ENCODE assay signal across 1 cellular context in the genomic region with DNA sequence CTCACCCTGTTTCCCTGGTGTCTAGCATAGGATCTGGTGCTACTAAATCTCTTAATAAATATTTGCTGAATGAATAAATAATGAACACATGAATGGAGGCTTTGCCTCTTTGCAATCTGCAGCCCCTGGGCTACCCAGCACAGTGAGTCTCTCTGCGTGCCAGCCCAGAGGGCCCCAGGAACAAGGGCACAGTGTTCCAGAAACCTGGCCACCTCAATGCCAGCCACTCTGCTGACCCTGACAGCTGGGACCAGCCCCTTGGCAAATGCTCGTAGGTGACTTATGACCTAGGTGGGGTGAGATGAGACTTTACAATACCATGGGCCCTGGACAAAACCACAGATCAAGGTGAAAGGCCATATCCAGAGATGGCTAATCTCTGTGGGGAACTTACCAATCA.
TF ChIP-seq lines count a peak whose summit lies in the region.

No MANE protein-coding gene starts in this region.

TF ChIP-seq in HCT116, 20 proteins besides CTCF, POLR2A, EP300 and RAD21:
- TF ChIP-seq, protein P1, sequence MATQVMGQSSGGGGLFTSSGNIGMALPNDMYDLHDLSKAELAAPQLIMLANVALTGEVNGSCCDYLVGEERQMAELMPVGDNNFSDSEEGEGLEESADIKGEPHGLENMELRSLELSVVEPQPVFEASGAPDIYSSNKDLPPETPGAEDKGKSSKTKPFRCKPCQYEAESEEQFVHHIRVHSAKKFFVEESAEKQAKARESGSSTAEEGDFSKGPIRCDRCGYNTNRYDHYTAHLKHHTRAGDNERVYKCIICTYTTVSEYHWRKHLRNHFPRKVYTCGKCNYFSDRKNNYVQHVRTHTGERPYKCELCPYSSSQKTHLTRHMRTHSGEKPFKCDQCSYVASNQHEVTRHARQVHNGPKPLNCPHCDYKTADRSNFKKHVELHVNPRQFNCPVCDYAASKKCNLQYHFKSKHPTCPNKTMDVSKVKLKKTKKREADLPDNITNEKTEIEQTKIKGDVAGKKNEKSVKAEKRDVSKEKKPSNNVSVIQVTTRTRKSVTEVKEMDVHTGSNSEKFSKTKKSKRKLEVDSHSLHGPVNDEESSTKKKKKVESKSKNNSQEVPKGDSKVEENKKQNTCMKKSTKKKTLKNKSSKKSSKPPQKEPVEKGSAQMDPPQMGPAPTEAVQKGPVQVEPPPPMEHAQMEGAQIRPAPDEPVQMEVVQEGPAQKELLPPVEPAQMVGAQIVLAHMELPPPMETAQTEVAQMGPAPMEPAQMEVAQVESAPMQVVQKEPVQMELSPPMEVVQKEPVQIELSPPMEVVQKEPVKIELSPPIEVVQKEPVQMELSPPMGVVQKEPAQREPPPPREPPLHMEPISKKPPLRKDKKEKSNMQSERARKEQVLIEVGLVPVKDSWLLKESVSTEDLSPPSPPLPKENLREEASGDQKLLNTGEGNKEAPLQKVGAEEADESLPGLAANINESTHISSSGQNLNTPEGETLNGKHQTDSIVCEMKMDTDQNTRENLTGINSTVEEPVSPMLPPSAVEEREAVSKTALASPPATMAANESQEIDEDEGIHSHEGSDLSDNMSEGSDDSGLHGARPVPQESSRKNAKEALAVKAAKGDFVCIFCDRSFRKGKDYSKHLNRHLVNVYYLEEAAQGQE (IDR thresholded peaks at IDR 0.05; ENCODE audit: low read depth): no peak
- TF ChIP-seq SP1 (IDR thresholded peaks at IDR 0.05; ENCODE audit: low read depth) (no peak), CEBPB (IDR thresholded peaks at IDR 0.05; ENCODE audit: low read depth) (no peak), ZFX (IDR thresholded peaks at IDR 0.05) (no peak), YY1 (IDR thresholded peaks at IDR 0.05; ENCODE audit: extremely low read depth, insufficient replicate concordance, low read depth, low read length) (no peak), EZH2 (IDR thresholded peaks at IDR 0.05) (no peak), SIN3A (IDR thresholded peaks at IDR 0.05; ENCODE audit: low read depth) (no peak), SRF (IDR thresholded peaks at IDR 0.05; ENCODE audit: low read depth) (no peak), EZH2phosphoT487 (IDR thresholded peaks at IDR 0.05; ENCODE audit: borderline replicate concordance) (no peak), EGR1 (IDR thresholded peaks at IDR 0.05; ENCODE audit: low read depth) (no peak)
- TF ChIP-seq, protein P2, sequence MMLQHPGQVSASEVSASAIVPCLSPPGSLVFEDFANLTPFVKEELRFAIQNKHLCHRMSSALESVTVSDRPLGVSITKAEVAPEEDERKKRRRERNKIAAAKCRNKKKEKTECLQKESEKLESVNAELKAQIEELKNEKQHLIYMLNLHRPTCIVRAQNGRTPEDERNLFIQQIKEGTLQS (IDR thresholded peaks at IDR 0.05): no peak
- TF ChIP-seq, protein P3, sequence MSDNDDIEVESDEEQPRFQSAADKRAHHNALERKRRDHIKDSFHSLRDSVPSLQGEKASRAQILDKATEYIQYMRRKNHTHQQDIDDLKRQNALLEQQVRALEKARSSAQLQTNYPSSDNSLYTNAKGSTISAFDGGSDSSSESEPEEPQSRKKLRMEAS (IDR thresholded peaks at IDR 0.05): no peak
- TF ChIP-seq, protein P4, sequence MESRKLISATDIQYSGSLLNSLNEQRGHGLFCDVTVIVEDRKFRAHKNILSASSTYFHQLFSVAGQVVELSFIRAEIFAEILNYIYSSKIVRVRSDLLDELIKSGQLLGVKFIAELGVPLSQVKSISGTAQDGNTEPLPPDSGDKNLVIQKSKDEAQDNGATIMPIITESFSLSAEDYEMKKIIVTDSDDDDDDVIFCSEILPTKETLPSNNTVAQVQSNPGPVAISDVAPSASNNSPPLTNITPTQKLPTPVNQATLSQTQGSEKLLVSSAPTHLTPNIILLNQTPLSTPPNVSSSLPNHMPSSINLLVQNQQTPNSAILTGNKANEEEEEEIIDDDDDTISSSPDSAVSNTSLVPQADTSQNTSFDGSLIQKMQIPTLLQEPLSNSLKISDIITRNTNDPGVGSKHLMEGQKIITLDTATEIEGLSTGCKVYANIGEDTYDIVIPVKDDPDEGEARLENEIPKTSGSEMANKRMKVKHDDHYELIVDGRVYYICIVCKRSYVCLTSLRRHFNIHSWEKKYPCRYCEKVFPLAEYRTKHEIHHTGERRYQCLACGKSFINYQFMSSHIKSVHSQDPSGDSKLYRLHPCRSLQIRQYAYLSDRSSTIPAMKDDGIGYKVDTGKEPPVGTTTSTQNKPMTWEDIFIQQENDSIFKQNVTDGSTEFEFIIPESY (IDR thresholded peaks at IDR 0.05; ENCODE audit: extremely low read depth, insufficient replicate concordance, low read length): no peak
